In the genomic region with DNA sequence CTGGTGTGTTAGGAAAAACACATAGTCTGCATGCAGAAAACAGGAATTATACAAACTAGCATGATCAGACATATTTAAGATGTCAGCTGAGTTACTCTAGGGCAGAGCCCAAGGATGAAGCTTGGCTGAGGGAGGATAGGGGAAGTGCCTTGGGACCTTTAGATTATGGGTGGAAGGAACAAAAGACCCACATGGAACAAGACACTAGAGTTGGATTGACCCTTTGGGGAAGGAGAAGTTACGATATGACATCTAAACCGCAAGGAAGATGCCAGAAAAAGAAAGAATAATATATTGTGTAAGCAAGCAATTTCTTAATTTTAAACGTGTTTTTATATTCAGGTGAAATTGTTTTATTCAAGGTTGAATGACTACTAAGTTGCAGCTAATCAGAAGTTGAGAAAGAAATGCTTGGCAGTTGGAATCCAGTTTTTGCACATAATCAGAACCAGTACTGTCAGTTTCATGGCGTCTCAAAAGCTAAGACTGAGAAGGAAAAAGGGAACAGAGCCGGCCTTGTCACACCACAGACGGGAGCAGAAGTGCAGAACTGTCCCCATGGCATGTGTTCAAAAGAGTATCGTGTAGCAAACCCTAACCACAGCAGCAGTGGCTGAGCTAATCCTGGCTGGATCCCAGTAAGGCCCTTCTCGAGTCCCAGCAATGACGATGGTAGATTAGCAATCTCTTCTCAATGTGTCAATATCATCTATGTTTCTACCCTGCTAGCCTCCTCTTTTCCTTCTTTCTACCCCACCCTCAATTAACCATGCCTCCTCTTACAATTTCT, we compare ENCODE assay signal across 1 cellular context.
TF ChIP-seq lines count a peak whose summit lies in the region.

No MANE protein-coding gene starts in this region.

TF ChIP-seq in K562, 482 proteins besides CTCF, POLR2A, EP300 and RAD21 (continued from another document):
- TF ChIP-seq, protein P1, sequence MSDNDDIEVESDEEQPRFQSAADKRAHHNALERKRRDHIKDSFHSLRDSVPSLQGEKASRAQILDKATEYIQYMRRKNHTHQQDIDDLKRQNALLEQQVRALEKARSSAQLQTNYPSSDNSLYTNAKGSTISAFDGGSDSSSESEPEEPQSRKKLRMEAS (CRISPR knock-in tag; IDR thresholded peaks at IDR 0.05) = 0 out of 2 replicates have a peak, but pooled peaks have one; percentile 31
- TF ChIP-seq CEBPG (CRISPR knock-in tag; IDR thresholded peaks at IDR 0.05) = peak; percentile 44; the same call in 1 of the 2 replicates
- TF ChIP-seq CEBPG (tag; conservative IDR thresholded peaks at IDR 0.05 in 1 of 2, IDR thresholded peaks at IDR 0.05 in 1 of 2) = no peak
- TF ChIP-seq HCFC1 (IDR thresholded peaks at IDR 0.05; ENCODE audit: low read depth, low read length) = no peak
- TF ChIP-seq, protein P2, sequence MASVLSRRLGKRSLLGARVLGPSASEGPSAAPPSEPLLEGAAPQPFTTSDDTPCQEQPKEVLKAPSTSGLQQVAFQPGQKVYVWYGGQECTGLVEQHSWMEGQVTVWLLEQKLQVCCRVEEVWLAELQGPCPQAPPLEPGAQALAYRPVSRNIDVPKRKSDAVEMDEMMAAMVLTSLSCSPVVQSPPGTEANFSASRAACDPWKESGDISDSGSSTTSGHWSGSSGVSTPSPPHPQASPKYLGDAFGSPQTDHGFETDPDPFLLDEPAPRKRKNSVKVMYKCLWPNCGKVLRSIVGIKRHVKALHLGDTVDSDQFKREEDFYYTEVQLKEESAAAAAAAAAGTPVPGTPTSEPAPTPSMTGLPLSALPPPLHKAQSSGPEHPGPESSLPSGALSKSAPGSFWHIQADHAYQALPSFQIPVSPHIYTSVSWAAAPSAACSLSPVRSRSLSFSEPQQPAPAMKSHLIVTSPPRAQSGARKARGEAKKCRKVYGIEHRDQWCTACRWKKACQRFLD (CRISPR knock-in tag; IDR thresholded peaks at IDR 0.05) = no peak
- 0 out of 2 replicates have a peak, but pooled peaks have one; percentile 11 for TF ChIP-seq ZFX (CRISPR knock-in tag; IDR thresholded peaks at IDR 0.05)
